Comparison of ENCODE assay signal across 15 cellular contexts in the genomic region with DNA sequence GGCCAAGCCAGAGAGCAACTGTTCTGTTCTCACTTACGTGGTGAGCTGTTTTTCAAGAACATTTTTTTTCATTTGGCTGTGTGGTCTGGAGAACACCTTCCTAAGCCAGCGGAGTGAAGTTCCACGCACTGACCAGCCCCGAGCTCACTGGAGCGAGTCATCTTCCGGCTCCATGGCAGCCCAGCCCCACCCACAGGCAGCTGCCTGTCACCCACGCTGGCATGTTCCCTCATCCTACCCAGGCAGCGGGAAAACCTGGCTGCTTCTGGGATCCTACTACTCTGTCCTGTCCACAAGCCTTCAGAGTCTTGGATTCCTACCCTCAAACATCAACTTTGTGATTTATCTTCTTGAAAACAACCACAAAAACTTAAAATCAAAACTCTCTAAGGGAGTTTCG.
DNase-seq lines count a peak whose midpoint lies in the region; ATAC-seq, FAIRE-seq and TF ChIP-seq lines count a peak whose summit lies in the region.
"Had no signal": no experiment of that assay in that cellular context is flagged by ENCODE, and none has a peak within 500 bp of the region (broad histone marks: within the 10 kb centered on the region; RNA-seq: fewer than 3 reads in every experiment).

No MANE protein-coding gene starts in this region.

- H3K4me1 ChIP-seq in HEK293 (ENCODE audit: control insufficient read depth, insufficient read depth, low read length): peaks cover 4% of the 10 kb centered on the region; the same call in 1 of the 2 replicates
- H3K4me1 ChIP-seq in osteoblast (ENCODE audit: insufficient read depth, low read length): peaks cover 9% of the 10 kb centered on the region
- H3K4me1 ChIP-seq in aorta (ENCODE audit: control insufficient read depth in 1 of 2, insufficient read depth in 2 of 2, low read length in 2 of 2): no peaks in the 10 kb centered on the region

- no peak for TF ChIP-seq CTCF in HEK293 (tag by site-specific recombination; IDR thresholded peaks at IDR 0.05)
- TF ChIP-seq CTCF in osteoblast (IDR thresholded peaks at IDR 0.05; ENCODE audit: extremely low read depth, low read depth, low read length): no peak

- CTCF ChIA-PET in HEK293 (lab: Yijun Ruan, JAX): interaction anchor here (0.6 to 0.9 kb wide), 3 partner anchors 12 to 894 kb away, joined by 3 to 4 read pairs (median 4); no protein-coding TSS in a partner anchor

- WGBS in aorta, 2 donors: 94 to 96% methylated on average over 9 of the region's 9 CpGs

- no peak overlapping the region for H3K27ac ChIP-seq in HEK293 (ENCODE audit: extremely low read depth, low read depth, low read length)
- H3K27ac ChIP-seq in osteoblast (ENCODE audit: low read depth, low read length): no peak overlapping the region
- H3K27ac ChIP-seq in aorta (ENCODE audit: low read depth in 1 of 2, low read length in 2 of 2): no peak overlapping the region
- H3K27ac ChIP-seq: suprapubic skin had no signal

- no peaks in the 10 kb centered on the region for H3K9me3 ChIP-seq in HEK293 (ENCODE audit: control insufficient read depth, insufficient read depth, low read depth, low read length)
- H3K9me3 ChIP-seq in osteoblast (ENCODE audit: low read depth, low read length): no peaks in the 10 kb centered on the region
- H3K9me3 ChIP-seq in aorta (ENCODE audit: control insufficient read depth, low read length): no peaks in the 10 kb centered on the region
- H3K9me3 ChIP-seq: suprapubic skin had no signal

- no peaks in the 10 kb centered on the region for H3K27me3 ChIP-seq in osteoblast (ENCODE audit: insufficient read depth, low read length)
- no peaks in the 10 kb centered on the region for H3K27me3 ChIP-seq in aorta (ENCODE audit: control insufficient read depth in 1 of 2, insufficient read depth in 2 of 2, low read length in 1 of 2)
- H3K27me3 ChIP-seq: suprapubic skin had no signal

- no peak overlapping the region for H3K4me3 ChIP-seq in HEK293 (ENCODE audit: low read depth, low read length)
- no peak overlapping the region for H3K4me3 ChIP-seq in osteoblast (ENCODE audit: insufficient read depth, low read length)
- H3K4me3 ChIP-seq in aorta (ENCODE audit: low read length in 2 of 2): no peak overlapping the region
- H3K4me3 ChIP-seq: suprapubic skin had no signal

- no peaks in the 10 kb centered on the region for H4K20me1 ChIP-seq in osteoblast (ENCODE audit: insufficient read depth, low read length)

- DNase-seq in RCC 7860 (ENCODE audit: low spot score): peak; percentile 29
- DNase-seq in dermis blood vessel endothelial cell: peak; percentile 50
- peak; percentile 30 for DNase-seq in osteoblast (ENCODE audit: insufficient read length, low spot score, missing footprints)
- DNase-seq in aorta: no peak
- no peak for DNase-seq in activated CD4-positive, CD25-positive, alpha-beta regulatory T cell treated with anti-CD3 and anti-CD28 coated beads, Interleukin-2, amount 50 U/mL, for 72 hours
- DNase-seq: activated CD8-positive, alpha-beta T cell treated with anti-CD3 and anti-CD28 coated beads for 36 hours; activated T-cell treated with anti-CD3 and anti-CD28 coated beads, Interleukin-2, amount 50 U/mL, for 72 hours; C1 segment of cervical spinal cord; mesendoderm; NCI-H1105; NCI-H226 had no signal

- ATAC-seq in aorta (ENCODE audit: low FRiP score) (no peak), HG03097 (IDR thresholded peaks at IDR 0.05; ENCODE audit: low FRiP score, unreplicated experiment) (no peak)
- ATAC-seq: activated CD8-positive, alpha-beta T cell treated with anti-CD3 and anti-CD28 coated beads for 36 hours; activated T-cell treated with anti-CD3 and anti-CD28 coated beads, Interleukin-2, amount 50 U/mL, for 72 hours; sciatic nerve had no signal

- no peak overlapping the region for H2AFZ ChIP-seq in osteoblast (ENCODE audit: low read length)

- FAIRE-seq in RCC 7860 (lab: Jason Lieb, UNC): no peak

- H3K79me2 ChIP-seq in osteoblast (ENCODE audit: insufficient read depth, low read length): no peaks in the 10 kb centered on the region

- intact Hi-C loops in aorta (cut with DNase I): loop anchor here in 1 of 2 donors (10.0 kb wide), 1 partner anchor 598 kb away; no protein-coding TSS in a partner anchor

- no peak overlapping the region for H3K4me2 ChIP-seq in osteoblast (ENCODE audit: insufficient read depth, low read length)

- POLR2A ChIA-PET in HEK293 (lab: Yijun Ruan, JAX): no interaction called here

- no peaks in the 10 kb centered on the region for H3K36me3 ChIP-seq in HEK293 (ENCODE audit: control insufficient read depth in 2 of 2, insufficient read depth in 1 of 2, low read length in 2 of 2)
- H3K36me3 ChIP-seq in osteoblast (ENCODE audit: insufficient read depth, low read length): no peaks in the 10 kb centered on the region
- no peaks in the 10 kb centered on the region for H3K36me3 ChIP-seq in aorta (ENCODE audit: control insufficient read depth in 1 of 2, insufficient read depth in 2 of 2, low read length in 1 of 2)
- H3K36me3 ChIP-seq: suprapubic skin had no signal

TF ChIP-seq in HEK293, 187 proteins besides CTCF, POLR2A, EP300 and RAD21:
- TF ChIP-seq IKZF3 (tag by site-specific recombination; IDR thresholded peaks at IDR 0.05) (no peak), ZFHX2 (tag by site-specific recombination; conservative IDR thresholded peaks at IDR 0.05) (peak; percentile 45), ZNF121 (tag by site-specific recombination; IDR thresholded peaks at IDR 0.05) (peak; percentile 76)

Comparison
In these comparisons a context has a peak if more than half of its experiments do, and no peak if none do; other contexts are left out.
1. DNase-seq: peak in RCC 7860 (single experiment), dermis blood vessel endothelial cell (single experiment) and osteoblast (single experiment); none in aorta (0 of 2) and activated CD4-positive, CD25-positive, alpha-beta regulatory T cell treated with anti-CD3 and anti-CD28 coated beads, Interleukin-2, amount 50 U/mL, for 72 hours (single experiment).